8 cellular contexts compared by ENCODE assay signal in the genomic region with DNA sequence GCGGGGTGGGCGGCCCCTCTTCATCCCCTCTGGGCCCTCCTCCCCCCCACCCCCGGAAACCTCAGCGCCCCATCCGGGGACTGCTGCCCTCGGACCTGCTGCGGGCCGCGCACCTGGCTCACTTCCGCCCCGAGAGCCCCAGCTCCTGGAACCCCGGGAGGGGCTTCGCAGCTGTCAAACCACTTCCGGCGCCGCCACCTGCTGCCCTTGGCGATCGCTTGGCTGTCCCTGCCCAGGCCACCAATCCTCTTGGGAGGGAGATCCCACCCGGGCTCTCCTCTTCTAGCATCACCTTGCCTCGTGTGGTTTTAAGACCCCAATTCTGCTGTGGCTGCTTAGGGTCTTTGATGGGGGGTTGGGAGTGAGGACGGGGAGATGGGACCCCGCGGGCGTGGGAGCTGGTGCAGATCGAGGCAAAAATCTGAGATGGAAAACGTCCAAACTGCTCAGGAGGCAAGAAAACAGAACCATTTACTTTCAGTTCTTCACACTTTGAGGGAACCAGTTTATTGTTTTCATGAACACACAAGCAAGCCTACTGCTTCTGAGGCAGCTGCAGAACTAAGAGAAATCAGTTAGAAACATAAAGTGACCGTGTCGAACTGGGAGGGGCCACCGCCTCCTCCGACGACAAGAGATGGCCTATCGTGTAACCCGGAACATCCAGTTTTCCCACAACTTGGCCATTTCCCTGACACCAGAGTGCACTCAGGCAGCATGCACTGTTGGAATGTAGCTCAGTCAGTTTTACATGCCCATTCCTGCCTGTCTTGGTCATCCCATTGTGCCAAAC. TPM values are rescaled to one million over a fixed set of nuclear protein-coding genes. Genes with fewer than 3 reads are reported as not detected.
DNase-seq lines count a peak whose midpoint lies in the region; ATAC-seq, FAIRE-seq and TF ChIP-seq lines count a peak whose summit lies in the region.

No MANE protein-coding gene starts in this region.

- no peaks in the 10 kb centered on the region for H3K9me3 ChIP-seq in right lobe of liver

- TF ChIP-seq CTCF in coronary artery (IDR thresholded peaks at IDR 0.05), result no peak
- TF ChIP-seq CTCF in right lobe of liver (IDR thresholded peaks at IDR 0.05), result no peak

- H3K4me3 ChIP-seq in coronary artery (peak overlapping the region; percentile 79), right lobe of liver (peak overlapping the region; percentile 44 to 63 (median 55))

- H3K36me3 ChIP-seq in right lobe of liver, result no peaks in the 10 kb centered on the region

- FAIRE-seq in GM18507 (lab: Jason Lieb, UNC), result peak; percentile 92

- peaks cover 0 to 5% (median 0%) of the 10 kb centered on the region in 4 donors for H3K4me1 ChIP-seq in right lobe of liver

- intact Hi-C loops in right lobe of liver (cut with DNase I), result no loop called here

- TF ChIP-seq POLR2A in right lobe of liver (IDR thresholded peaks at IDR 0.05), result peak; percentile 19

- H3K27me3 ChIP-seq in right lobe of liver, result no peaks in the 10 kb centered on the region

- H3K27ac ChIP-seq in coronary artery, result peak overlapping the region; percentile 81 to 97
- H3K27ac ChIP-seq in right lobe of liver, result peak overlapping the region; percentile 49 to 72 (median 62)

- 24% methylated on average over 19 of the region's 33 CpGs for WGBS in right lobe of liver (ENCODE audit: insufficient coverage, low coverage, low lambda C conversion rate, missing lambda C conversion rate)

- peak; percentile 69 for DNase-seq in 8988T
- DNase-seq in GM18507 (ENCODE audit: extremely low spot score, insufficient read length, low read depth), result peak; percentile 76
- DNase-seq in NCI-H1930 (lab: John Stamatoyannopoulos, UW), result peak; percentile 26 to 38
- DNase-seq in activated CD4-positive, CD25-positive, alpha-beta regulatory T cell treated with anti-CD3 and anti-CD28 coated beads, Interleukin-2, amount 50 U/mL, for 72 hours, result peak; percentile 67
- no peak for DNase-seq in coronary artery (ENCODE audit: low spot score)
- peak; percentile 51 to 66 (median 64) for DNase-seq in right lobe of liver
- DNase-seq in stimulated activated CD4-positive, alpha-beta T cell treated with anti-CD3 and anti-CD28 coated beads, TNF-alpha, amount 100 ng/mL, for 48 hours (ENCODE audit: low read depth in 3 of 3), result peak in 2 of 3 donors; percentile 51 to 61

- peak; percentile 73 for ATAC-seq in HG02885 (IDR thresholded peaks at IDR 0.05; ENCODE audit: poor library complexity, unreplicated experiment)
- ATAC-seq in right lobe of liver, result peak; percentile 68 to 77 (median 72)

RNA-seq across cellular contexts. Expression of a gene that starts 0.8 kb away (rescaled TPM):
- 10 to 100 TPM in 3 of 6 experiments, 1 to 10 TPM in 3; 7.6 to 11.2 (median 9.4) TPM for total RNA-seq in right lobe of liver
